ENCODE assay signal across 8 cellular contexts in genomic region chr5:148443998-148444397, GRCh38.
DNase-seq lines count a peak whose midpoint lies in the region; ATAC-seq and TF ChIP-seq lines count a peak whose summit lies in the region.

No MANE protein-coding gene starts in this region.

- no peak overlapping the region for H3K4me3 Mint-ChIP-seq in Caco-2 (ENCODE audit: unreplicated experiment)
- H3K4me3 Mint-ChIP-seq in activated CD4-positive, alpha-beta T cell treated with anti-CD3 and anti-CD28 coated beads, Interleukin-2, amount 10 ng/mL, durations not matched to agents 24 days and 14 days = no peak overlapping the region
- no peak overlapping the region for H3K4me3 Mint-ChIP-seq in natural killer cell

- no TSS peak for BruUV-seq in Caco-2 (replicated peaks; lab: Mats Ljungman, UMichigan)

- WGBS in esophagus muscularis mucosa = 17% methylated on average over 5 of the region's 5 CpGs

- POLR2A ChIA-PET in Caco-2 (lab: Charles Lee) = no interaction called here

- peak; percentile 91 for ATAC-seq in GM18909 (IDR thresholded peaks at IDR 0.05; ENCODE audit: poor library complexity, unreplicated experiment)
- ATAC-seq in HG03095 (IDR thresholded peaks at IDR 0.05; ENCODE audit: unreplicated experiment) = peak; percentile 86
- peak; percentile 79 to 85 (median 83) for ATAC-seq in natural killer cell

- H3K27ac Mint-ChIP-seq in Caco-2 (ENCODE audit: unreplicated experiment) (no peak overlapping the region), natural killer cell (peak overlapping the region in 1 of 2 donors; percentile 57)
- no peak overlapping the region for H3K27ac Mint-ChIP-seq in activated CD4-positive, alpha-beta T cell treated with anti-CD3 and anti-CD28 coated beads, Interleukin-2, amount 10 ng/mL, durations not matched to agents 24 days and 14 days

- H3K36me3 Mint-ChIP-seq in Caco-2 (ENCODE audit: insufficient read depth, unreplicated experiment) (peaks cover 29% of the 10 kb centered on the region), natural killer cell (peaks cover 8% of the 10 kb centered on the region)
- peaks cover 25% of the 10 kb centered on the region for H3K36me3 Mint-ChIP-seq in activated CD4-positive, alpha-beta T cell treated with anti-CD3 and anti-CD28 coated beads, Interleukin-2, amount 10 ng/mL, durations not matched to agents 24 days and 14 days (ENCODE audit: low read depth)

- TF ChIP-seq CTCF in Caco-2 (IDR thresholded peaks at IDR 0.05; ENCODE audit: insufficient read depth in 1 of 2, low read depth in 1 of 2, low read length in 1 of 2, severe bottlenecking in 1 of 2, unreplicated experiment in 1 of 2) = peak; percentile 67 to 76
- peak; percentile 70 to 74 (median 74) for TF ChIP-seq CTCF in esophagus muscularis mucosa (IDR thresholded peaks at IDR 0.05)
- peak; percentile 85 for TF ChIP-seq CTCF in natural killer cell (IDR thresholded peaks at IDR 0.05)
- TF ChIP-seq CTCF in uterus (IDR thresholded peaks at IDR 0.05) = peak; percentile 60 to 84 (median 76)

- intact Hi-C loops in Caco-2 (cut with micrococcal nuclease; ENCODE audit: unreplicated experiment) = loop anchor here (1.0 to 10.0 kb wide), 5 partner anchors 39 to 287 kb away; no protein-coding TSS in a partner anchor
- intact Hi-C loops in activated CD4-positive, alpha-beta T cell treated with anti-CD3 and anti-CD28 coated beads, Interleukin-2, amount 10 ng/mL, durations not matched to agents 24 days and 14 days (cut with micrococcal nuclease) = loop anchor here (1.0 to 10.0 kb wide), 5 partner anchors 39 to 821 kb away; no protein-coding TSS in a partner anchor
- intact Hi-C loops in esophagus muscularis mucosa (cut with DNase I) = loop anchor here (1.0 to 10.0 kb wide), 3 partner anchors 38 to 591 kb away; no protein-coding TSS in a partner anchor
- intact Hi-C loops in natural killer cell (cut with micrococcal nuclease) = loop anchor here (1.0 kb wide), 2 partner anchors 287 to 591 kb away; no protein-coding TSS in a partner anchor
- intact Hi-C loops in uterus (cut with DNase I; ENCODE audit: low total_unique reads) = no loop called here

- CTCF ChIA-PET in Caco-2 (lab: Charles Lee) = interaction anchor here (0.6 to 5.3 kb wide), 2 partner anchors 287 to 424 kb away, joined by 3 to 42 read pairs; no protein-coding TSS in a partner anchor

- no peak overlapping the region for H3K4me3 ChIP-seq in Caco-2 (ENCODE audit: low read depth, low read length)
- no peak overlapping the region for H3K4me3 ChIP-seq in esophagus muscularis mucosa
- H3K4me3 ChIP-seq in uterus = no peak overlapping the region

- DNase-seq in Caco-2 = peak in 1 of 2 experiments; percentile 63
- DNase-seq in NCI-H2227 treated with DMSO at 0.1 percent for 48 hours (lab: John Stamatoyannopoulos, UW) = peak; percentile 35
- peak; percentile 85 for DNase-seq in activated CD4-positive, alpha-beta T cell treated with anti-CD3 and anti-CD28 coated beads, Interleukin-2, amount 10 ng/mL, durations not matched to agents 24 days and 14 days
- no peak for DNase-seq in esophagus muscularis mucosa (ENCODE audit: extremely low spot score)
- DNase-seq in natural killer cell = no peak
- peak in 1 of 2 donors; percentile 34 for DNase-seq in uterus

- H3K4me1 Mint-ChIP-seq in Caco-2 (ENCODE audit: low read depth, unreplicated experiment) = no peaks in the 10 kb centered on the region
- H3K4me1 Mint-ChIP-seq in activated CD4-positive, alpha-beta T cell treated with anti-CD3 and anti-CD28 coated beads, Interleukin-2, amount 10 ng/mL, durations not matched to agents 24 days and 14 days = no peaks in the 10 kb centered on the region
- H3K4me1 Mint-ChIP-seq in natural killer cell = peaks cover 0 to 5% of the 10 kb centered on the region in 2 donors

- H3K27me3 ChIP-seq in Caco-2 (replicated peaks; ENCODE audit: control insufficient read depth, insufficient read depth, low read length) (no peaks in the 10 kb centered on the region), esophagus muscularis mucosa (no peaks in the 10 kb centered on the region), uterus (no peaks in the 10 kb centered on the region)

- H3K9me3 Mint-ChIP-seq in Caco-2 (ENCODE audit: unreplicated experiment) (no peaks in the 10 kb centered on the region), natural killer cell (no peaks in the 10 kb centered on the region)
- H3K9me3 Mint-ChIP-seq in activated CD4-positive, alpha-beta T cell treated with anti-CD3 and anti-CD28 coated beads, Interleukin-2, amount 10 ng/mL, durations not matched to agents 24 days and 14 days = no peaks in the 10 kb centered on the region

- no peaks in the 10 kb centered on the region for H3K9me3 ChIP-seq in Caco-2
- no peaks in the 10 kb centered on the region for H3K9me3 ChIP-seq in esophagus muscularis mucosa
- no peaks in the 10 kb centered on the region for H3K9me3 ChIP-seq in uterus

- no peak for TF ChIP-seq EP300 in esophagus muscularis mucosa (IDR thresholded peaks at IDR 0.05)

- H3K27ac ChIP-seq in esophagus muscularis mucosa (replicated peaks in 1 of 4) (no peak overlapping the region), uterus (no peak overlapping the region)

- H3K36me3 ChIP-seq in Caco-2 (ENCODE audit: control insufficient read depth, insufficient read depth, low read length) = no peaks in the 10 kb centered on the region
- peaks cover 11 to 43% (median 39%) of the 10 kb centered on the region in 4 donors for H3K36me3 ChIP-seq in esophagus muscularis mucosa
- H3K36me3 ChIP-seq in uterus = no peaks in the 10 kb centered on the region

- no peaks in the 10 kb centered on the region for H3K27me3 Mint-ChIP-seq in Caco-2 (ENCODE audit: insufficient read depth, unreplicated experiment)
- H3K27me3 Mint-ChIP-seq in activated CD4-positive, alpha-beta T cell treated with anti-CD3 and anti-CD28 coated beads, Interleukin-2, amount 10 ng/mL, durations not matched to agents 24 days and 14 days = no peaks in the 10 kb centered on the region
- no peaks in the 10 kb centered on the region for H3K27me3 Mint-ChIP-seq in natural killer cell (ENCODE audit: low read depth in 2 of 2)

- TF ChIP-seq POLR2A in esophagus muscularis mucosa (IDR thresholded peaks at IDR 0.05; ENCODE audit: low read depth) (no peak), uterus (IDR thresholded peaks at IDR 0.05) (no peak)

- H3K4me1 ChIP-seq in Caco-2 (no peaks in the 10 kb centered on the region), esophagus muscularis mucosa (peaks cover 0 to under 1% (median 0%) of the 10 kb centered on the region in 4 donors), uterus (no peaks in the 10 kb centered on the region)

Comparison
In these comparisons a context has a peak if more than half of its experiments do, and no peak if none do; other contexts are left out.
1. DNase-seq: peak in NCI-H2227 treated with DMSO at 0.1 percent for 48 hours (single experiment) and activated CD4-positive, alpha-beta T cell treated with anti-CD3 and anti-CD28 coated beads, Interleukin-2, amount 10 ng/mL, durations not matched to agents 24 days and 14 days (single experiment); none in esophagus muscularis mucosa (single experiment) and natural killer cell (single experiment).
2. Peak in every context shown above with its lines, with median percentiles within 50 percentile points of each other: CTCF ChIP-seq and ATAC-seq.